In genomic region chr11:65491614-65492386, GRCh38 we compare ENCODE assay signal across 8 cellular contexts. TPM values are rescaled to one million over a fixed set of nuclear protein-coding genes. Genes with fewer than 3 reads are reported as not detected.
DNase-seq lines count a peak whose midpoint lies in the region; ATAC-seq and TF ChIP-seq lines count a peak whose summit lies in the region.

No MANE protein-coding gene starts in this region.

- no peaks in the 10 kb centered on the region for H3K27me3 ChIP-seq in stomach

- peaks cover 94 to 100% (median 97%) of the 10 kb centered on the region in 4 donors for H3K4me1 ChIP-seq in stomach

- ATAC-seq in naive thymus-derived CD8-positive, alpha-beta T cell, result no peak

- no peak for DNase-seq in activated naive CD4-positive, alpha-beta T cell treated with anti-CD3 and anti-CD28 coated beads, Interleukin-2, amount 10 ng/mL, durations not matched to agents 7 days and 5 days
- no peak for DNase-seq in activated naive CD4-positive, alpha-beta T cell (lab: John Stamatoyannopoulos, UW)
- DNase-seq in NCI-H345 treated with DMSO at 0.1 percent for 48 hours (lab: John Stamatoyannopoulos, UW; ENCODE audit: unreplicated experiment) (peak; percentile 94), MCF 10A (ENCODE audit: unreplicated experiment) (peak; percentile 90), left kidney (ENCODE audit: low read depth, low spot score) (peak; percentile 73), stomach (peak; percentile 86), AML-193 (lab: John Stamatoyannopoulos, UW) (no peak)
- DNase-seq in naive thymus-derived CD8-positive, alpha-beta T cell, result no peak

- BruUV-seq in MCF 10A (replicated peaks; lab: Mats Ljungman, UMichigan), result no TSS peak

- peaks cover 69% of the 10 kb centered on the region for H3K4me1 Mint-ChIP-seq in activated naive CD4-positive, alpha-beta T cell treated with anti-CD3 and anti-CD28 coated beads, Interleukin-2, amount 10 ng/mL, durations not matched to agents 7 days and 5 days
- H3K4me1 Mint-ChIP-seq in MCF 10A (ENCODE audit: insufficient read depth, unreplicated experiment), result peaks cover 51% of the 10 kb centered on the region
- H3K4me1 Mint-ChIP-seq in naive thymus-derived CD8-positive, alpha-beta T cell, result peaks cover 17 to 60% (median 48%) of the 10 kb centered on the region in 4 donors

- no peaks in the 10 kb centered on the region for H3K9me3 ChIP-seq in stomach

- H3K27me3 Mint-ChIP-seq in activated naive CD4-positive, alpha-beta T cell treated with anti-CD3 and anti-CD28 coated beads, Interleukin-2, amount 10 ng/mL, durations not matched to agents 7 days and 5 days, result peaks cover 14% of the 10 kb centered on the region
- no peaks in the 10 kb centered on the region for H3K27me3 Mint-ChIP-seq in MCF 10A (ENCODE audit: insufficient read depth, unreplicated experiment)
- no peaks in the 10 kb centered on the region for H3K27me3 Mint-ChIP-seq in naive thymus-derived CD8-positive, alpha-beta T cell

- no peak overlapping the region for H3K4me3 Mint-ChIP-seq in activated naive CD4-positive, alpha-beta T cell treated with anti-CD3 and anti-CD28 coated beads, Interleukin-2, amount 10 ng/mL, durations not matched to agents 7 days and 5 days
- peak overlapping the region; percentile 57 for H3K4me3 Mint-ChIP-seq in MCF 10A (ENCODE audit: unreplicated experiment)
- peak overlapping the region in 1 of 10 donors; percentile 17 for H3K4me3 Mint-ChIP-seq in naive thymus-derived CD8-positive, alpha-beta T cell

- no peak for TF ChIP-seq POLR2A in stomach (IDR thresholded peaks at IDR 0.05)

- POLR2A ChIA-PET in MCF 10A (lab: Yijun Ruan, JAX), result interaction anchor here (0.6 to 30.1 kb wide), 13 partner anchors 8 to 682 kb away, joined by 3 to 2994 read pairs (median 21); partner anchors contain the start of genes FAM89B, FRMD8, MALAT1 and NEAT1
- POLR2A ChIA-PET in naive thymus-derived CD8-positive, alpha-beta T cell (lab: Charles Lee), result interaction anchor here (0.5 to 24.9 kb wide), 8 partner anchors 9 to 743 kb away, joined by 3 to 2047 read pairs (median 4); partner anchors contain the start of genes MALAT1 and NEAT1

- H3K4me3 ChIP-seq in stomach, result peak overlapping the region in 1 of 4 donors; percentile 6

- no peaks in the 10 kb centered on the region for H3K36me3 Mint-ChIP-seq in activated naive CD4-positive, alpha-beta T cell treated with anti-CD3 and anti-CD28 coated beads, Interleukin-2, amount 10 ng/mL, durations not matched to agents 7 days and 5 days
- peaks cover 8% of the 10 kb centered on the region for H3K36me3 Mint-ChIP-seq in MCF 10A (ENCODE audit: insufficient read depth, unreplicated experiment)
- H3K36me3 Mint-ChIP-seq in naive thymus-derived CD8-positive, alpha-beta T cell, result no peaks in the 10 kb centered on the region

- H3K27ac ChIP-seq in stomach, result peak overlapping the region; percentile 89 to 99 (median 99)

- WGBS in stomach, 5 donors, result 24 to 31% (median 29%) methylated on average over 17 of the region's 17 CpGs

- TF ChIP-seq EP300 in stomach (IDR thresholded peaks at IDR 0.05), result peak; percentile 63

- H3K27ac Mint-ChIP-seq in activated naive CD4-positive, alpha-beta T cell treated with anti-CD3 and anti-CD28 coated beads, Interleukin-2, amount 10 ng/mL, durations not matched to agents 7 days and 5 days, result peak overlapping the region; percentile 76
- peak overlapping the region; percentile 96 for H3K27ac Mint-ChIP-seq in MCF 10A (ENCODE audit: low read depth, unreplicated experiment)
- peak overlapping the region in 3 of 10 donors; percentile 15 to 65 (median 46) for H3K27ac Mint-ChIP-seq in naive thymus-derived CD8-positive, alpha-beta T cell

- intact Hi-C loops in MCF 10A (cut with micrococcal nuclease), result no loop called here
- intact Hi-C loops in stomach (cut with DNase I; ENCODE audit: low total_unique reads), result no loop called here

- no peaks in the 10 kb centered on the region for H3K9me3 Mint-ChIP-seq in activated naive CD4-positive, alpha-beta T cell treated with anti-CD3 and anti-CD28 coated beads, Interleukin-2, amount 10 ng/mL, durations not matched to agents 7 days and 5 days
- H3K9me3 Mint-ChIP-seq in MCF 10A (ENCODE audit: unreplicated experiment), result no peaks in the 10 kb centered on the region
- H3K9me3 Mint-ChIP-seq in naive thymus-derived CD8-positive, alpha-beta T cell, result no peaks in the 10 kb centered on the region

- CTCF ChIA-PET in activated naive CD4-positive, alpha-beta T cell treated with anti-CD3 and anti-CD28 coated beads, Interleukin-2, amount 10 ng/mL, durations not matched to agents 7 days and 5 days (lab: Charles Lee), result interaction anchor here (0.9 to 2.1 kb wide), 5 partner anchors 13 to 61 kb away, joined by 3 to 10 read pairs (median 4); no protein-coding TSS in a partner anchor
- CTCF ChIA-PET in MCF 10A (lab: Yijun Ruan, JAX), result interaction anchor here (0.6 to 3.1 kb wide), 10 partner anchors 10 to 112 kb away, joined by 3 to 25 read pairs (median 4); no protein-coding TSS in a partner anchor

- no peaks in the 10 kb centered on the region for H3K36me3 ChIP-seq in stomach

- TF ChIP-seq CTCF in MCF 10A (IDR thresholded peaks at IDR 0.05; ENCODE audit: unreplicated experiment) (no peak), stomach (IDR thresholded peaks at IDR 0.05) (no peak)

RNA-seq across cellular contexts. Expression of gene MALAT1, which starts 7.0 kb away (rescaled TPM):
- total RNA-seq in MCF 10A (2022) (10,851 and 12,068 TPM in 2 replicates), stomach (over 10,000 TPM; 11,517 to 39,496 (median 13,707) TPM)
- polyA plus RNA-seq in stomach, result 100 to 1,000 TPM; 124 to 296 (median 126) TPM
- over 10,000 TPM; 29,995 to 30,085 TPM for total RNA-seq in naive thymus-derived CD8-positive, alpha-beta T cell
- 1,000 to 10,000 TPM; 1,355 to 3,419 (median 2,188) TPM for polyA plus RNA-seq in naive thymus-derived CD8-positive, alpha-beta T cell

RNA-seq across cellular contexts. Expression of gene SCYL1, which starts 33.1 kb away (rescaled TPM):
- total RNA-seq in MCF 10A (2022), result 70.9 and 75.5 TPM in 2 replicates
- total RNA-seq in stomach, result 10 to 100 TPM in 4 of 5 donors, 1 to 10 TPM in 1; 3.5 to 89.0 (median 65.2) TPM
- 10 to 100 TPM; 65.8 to 94.8 (median 86.1) TPM for polyA plus RNA-seq in stomach
- 10 to 100 TPM; 69.0 to 70.6 TPM for total RNA-seq in naive thymus-derived CD8-positive, alpha-beta T cell
- polyA plus RNA-seq in naive thymus-derived CD8-positive, alpha-beta T cell, result 10 to 100 TPM; 23.2 to 41.5 (median 33.5) TPM

Comparison
In these comparisons a context has a peak if more than half of its experiments do, and no peak if none do; other contexts are left out.
1. DNase-seq: peak in NCI-H345 treated with DMSO at 0.1 percent for 48 hours (single experiment), MCF 10A (single experiment), left kidney (single experiment) and stomach (single experiment); none in activated naive CD4-positive, alpha-beta T cell treated with anti-CD3 and anti-CD28 coated beads, Interleukin-2, amount 10 ng/mL, durations not matched to agents 7 days and 5 days (single experiment), activated naive CD4-positive, alpha-beta T cell (0 of 4), naive thymus-derived CD8-positive, alpha-beta T cell (0 of 10) and AML-193 (0 of 2).